19 cellular contexts compared by ENCODE assay signal in the genomic region with DNA sequence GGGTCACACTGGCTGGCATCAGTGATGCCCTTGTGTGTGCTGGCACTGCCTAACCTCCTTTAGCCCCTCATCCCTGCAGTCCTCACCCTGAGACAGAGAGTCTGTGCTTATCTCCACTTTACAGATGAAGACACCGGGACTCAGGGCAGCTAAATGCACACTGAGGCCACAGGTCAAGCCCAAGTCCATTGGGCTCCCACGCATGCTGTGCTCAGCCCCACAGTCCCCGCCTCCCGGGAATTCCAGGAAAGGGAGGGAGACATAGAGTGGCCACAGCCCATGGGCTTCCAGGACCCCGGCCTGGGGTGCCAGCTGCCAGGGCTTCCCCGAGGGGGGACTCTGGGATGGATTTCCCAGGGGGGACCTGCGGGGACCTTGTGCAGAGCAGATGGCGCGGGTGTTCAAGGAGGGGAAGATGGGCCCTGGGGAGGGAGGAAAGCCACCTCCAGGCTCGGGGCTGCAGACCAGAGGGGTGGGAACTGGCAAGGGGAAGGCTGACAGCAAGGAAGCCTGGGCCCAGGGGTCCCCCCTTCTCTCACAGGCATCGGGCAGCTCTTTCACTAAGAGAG.
DNase-seq lines count a peak whose midpoint lies in the region; ATAC-seq and TF ChIP-seq lines count a peak whose summit lies in the region.
"Had no signal": no experiment of that assay in that cellular context is flagged by ENCODE, and none has a peak within 500 bp of the region (broad histone marks: within the 10 kb centered on the region; RNA-seq: fewer than 3 reads in every experiment).

No MANE protein-coding gene starts in this region.

- H2AFZ ChIP-seq in IMR-90 (replicated peaks; ENCODE audit: low read length, poor library complexity) = no peak overlapping the region
- H2AFZ ChIP-seq in neuronal stem cell (ENCODE audit: low read length) = no peak overlapping the region
- H2AFZ ChIP-seq: GM23248 had no signal

- H3K23ac ChIP-seq in IMR-90 (ENCODE audit: low read depth, low read length) (no peak overlapping the region), neuronal stem cell (ENCODE audit: low read depth, low read length, poor library complexity) (peak overlapping the region; percentile 44)

- H3K9ac ChIP-seq in BLaER1 = no peak overlapping the region
- H3K9ac ChIP-seq in IMR-90 (ENCODE audit: low read depth, low read length) = no peak overlapping the region
- H3K9ac ChIP-seq in neuronal stem cell (ENCODE audit: low read depth, low read length, poor library complexity) = no peak overlapping the region
- H3K9ac ChIP-seq: GM23248 had no signal

- no peak overlapping the region for H2BK12ac ChIP-seq in neuronal stem cell (ENCODE audit: low read length)

- H3K9me3 ChIP-seq in BLaER1 (no peaks in the 10 kb centered on the region), IMR-90 (ENCODE audit: control insufficient read depth, insufficient read depth, low read length) (no peaks in the 10 kb centered on the region), neuronal stem cell (replicated peaks in 1 of 2; ENCODE audit: control insufficient read depth in 2 of 2, insufficient read depth in 1 of 2, low read depth in 1 of 2, low read length in 2 of 2) (no peaks in the 10 kb centered on the region)
- H3K9me3 ChIP-seq: MG63 had no signal

- H3K4me3 ChIP-seq in BLaER1 (no peak overlapping the region), IMR-90 (ENCODE audit: insufficient read depth, low read depth, low read length) (no peak overlapping the region), neuronal stem cell (ENCODE audit: low read length in 2 of 2) (no peak overlapping the region)
- H3K4me3 ChIP-seq: GM23248, MG63, SK-N-MC had no signal

- in situ Hi-C loops in IMR-90 (cut with MboI; ENCODE audit: low sequenced_read_pairs) = no loop called here

- no peak overlapping the region for H2BK20ac ChIP-seq in IMR-90 (ENCODE audit: low read depth, low read length)

- H3K36me3 ChIP-seq in BLaER1 (no peaks in the 10 kb centered on the region), IMR-90 (ENCODE audit: control insufficient read depth, insufficient read depth, low read length) (no peaks in the 10 kb centered on the region), neuronal stem cell (replicated peaks in 1 of 2; ENCODE audit: control insufficient read depth in 2 of 2, insufficient read depth in 2 of 2, low read length in 2 of 2) (no peaks in the 10 kb centered on the region)
- H3K36me3 ChIP-seq: MG63 had no signal

- BruUV-seq in IMR-90 (replicated peaks; lab: Mats Ljungman, UMichigan) = no TSS peak

- CTCF ChIA-PET in IMR-90 (lab: Yijun Ruan, JAX) = interaction anchor here (0.6 kb wide), 1 partner anchor 50 kb away, joined by 3 read pairs; no protein-coding TSS in a partner anchor

- H2BK120ac ChIP-seq in IMR-90 (ENCODE audit: low read depth, low read length) (no peak overlapping the region), neuronal stem cell (ENCODE audit: low read depth, low read length) (no peak overlapping the region)

- H4K91ac ChIP-seq in IMR-90 (ENCODE audit: insufficient read depth, low read depth, low read length) (no peak overlapping the region), neuronal stem cell (ENCODE audit: low read depth, low read length, poor library complexity) (no peak overlapping the region)

- ATAC-seq in IMR-90 (ENCODE audit: low read depth) = no peak
- ATAC-seq in activated T-helper 17 cell treated with anti-CD3 and anti-CD28 coated beads, Interleukin-2, amount 50 U/mL, for 72 hours (replicated peaks) = no peak
- ATAC-seq: HepG2 had no signal

- H3K4me1 Mint-ChIP-seq in chondrocyte (ENCODE audit: low read depth) (peaks cover 62% of the 10 kb centered on the region), CD14-positive monocyte (peaks cover 2% of the 10 kb centered on the region)
- H3K4me1 Mint-ChIP-seq in activated T-helper 1 cell treated with anti-CD3 and anti-CD28 coated beads, Interleukin-12 subunit alpha, Interleukin-12 subunit beta, Interleukin-2, Interleukin-4 antibody, amounts not matched to agents 30 ng/mL and 10 ng/mL and 1 ng/mL, durations not matched to agents 14 hours and 24 hours and 36 hours (ENCODE audit: low read depth) = peaks cover 9% of the 10 kb centered on the region
- no peaks in the 10 kb centered on the region for H3K4me1 Mint-ChIP-seq in activated T-helper 17 cell treated with anti-CD3 and anti-CD28 coated beads, Interleukin-2, amount 50 U/mL, for 72 hours

- H3K14ac ChIP-seq in IMR-90 (replicated peaks; ENCODE audit: low read depth, low read length) (no peak overlapping the region), neuronal stem cell (ENCODE audit: low read length) (no peak overlapping the region)

- no peak overlapping the region for H3K4me3 Mint-ChIP-seq in chondrocyte (ENCODE audit: unreplicated experiment)
- H3K4me3 Mint-ChIP-seq in CD14-positive monocyte = no peak overlapping the region
- no peak overlapping the region for H3K4me3 Mint-ChIP-seq in activated T-helper 1 cell treated with anti-CD3 and anti-CD28 coated beads, Interleukin-12 subunit alpha, Interleukin-12 subunit beta, Interleukin-2, Interleukin-4 antibody, amounts not matched to agents 30 ng/mL and 10 ng/mL and 1 ng/mL, durations not matched to agents 14 hours and 24 hours and 36 hours
- H3K4me3 Mint-ChIP-seq in activated T-helper 17 cell treated with anti-CD3 and anti-CD28 coated beads, Interleukin-2, amount 50 U/mL, for 72 hours = no peak overlapping the region
- H3K4me3 Mint-ChIP-seq: HFFc6 had no signal

- no peaks in the 10 kb centered on the region for H3K36me3 Mint-ChIP-seq in chondrocyte (ENCODE audit: low read depth)
- H3K36me3 Mint-ChIP-seq in CD14-positive monocyte = no peaks in the 10 kb centered on the region
- no peaks in the 10 kb centered on the region for H3K36me3 Mint-ChIP-seq in activated T-helper 1 cell treated with anti-CD3 and anti-CD28 coated beads, Interleukin-12 subunit alpha, Interleukin-12 subunit beta, Interleukin-2, Interleukin-4 antibody, amounts not matched to agents 30 ng/mL and 10 ng/mL and 1 ng/mL, durations not matched to agents 14 hours and 24 hours and 36 hours (ENCODE audit: low read depth)
- no peaks in the 10 kb centered on the region for H3K36me3 Mint-ChIP-seq in activated T-helper 17 cell treated with anti-CD3 and anti-CD28 coated beads, Interleukin-2, amount 50 U/mL, for 72 hours (ENCODE audit: low read depth)

- no peak overlapping the region for H4K8ac ChIP-seq in IMR-90 (ENCODE audit: low read depth in 2 of 2, low read length in 2 of 2)
- no peak overlapping the region for H4K8ac ChIP-seq in neuronal stem cell (ENCODE audit: low read depth, low read length)

- no peaks in the 10 kb centered on the region for H4K20me1 ChIP-seq in BLaER1
- H4K20me1 ChIP-seq in IMR-90 (ENCODE audit: insufficient read depth, low read length) = no peaks in the 10 kb centered on the region

- no peak for DNase-seq in IMR-90
- DNase-seq in chondrocyte (ENCODE audit: low spot score) = no peak
- no peak for DNase-seq in neuronal stem cell (ENCODE audit: low spot score)
- DNase-seq in GOT3 (lab: John Stamatoyannopoulos, UW) = no peak
- DNase-seq in CD14-positive monocyte (ENCODE audit: low spot score) = no peak
- DNase-seq in activated T-helper 1 cell treated with anti-CD3 and anti-CD28 coated beads, Interleukin-12 subunit alpha, Interleukin-12 subunit beta, Interleukin-2, Interleukin-4 antibody, amounts not matched to agents 30 ng/mL and 10 ng/mL and 1 ng/mL, durations not matched to agents 14 hours and 24 hours and 36 hours (ENCODE audit: low spot score) = no peak
- DNase-seq: GF-D8, GM23248, HFFc6, Karpas-422, MG63, NCI-H1105, NCI-H1694 treated with DMSO at 0.1 percent for 48 hours, NCI-H446, NCI-H774 had no signal

- no peaks in the 10 kb centered on the region; the same call in 1 of the 2 replicates for H3K9me1 ChIP-seq in IMR-90 (ENCODE audit: insufficient read depth, low read length)

- peak overlapping the region; percentile 17 for H3K27ac Mint-ChIP-seq in chondrocyte (ENCODE audit: unreplicated experiment)
- H3K27ac Mint-ChIP-seq in CD14-positive monocyte = peak overlapping the region in 1 of 7 donors; percentile 2
- H3K27ac Mint-ChIP-seq in activated T-helper 1 cell treated with anti-CD3 and anti-CD28 coated beads, Interleukin-12 subunit alpha, Interleukin-12 subunit beta, Interleukin-2, Interleukin-4 antibody, amounts not matched to agents 30 ng/mL and 10 ng/mL and 1 ng/mL, durations not matched to agents 14 hours and 24 hours and 36 hours = no peak overlapping the region
- no peak overlapping the region for H3K27ac Mint-ChIP-seq in activated T-helper 17 cell treated with anti-CD3 and anti-CD28 coated beads, Interleukin-2, amount 50 U/mL, for 72 hours
- H3K27ac Mint-ChIP-seq: HFFc6 had no signal

- H3K4me2 ChIP-seq in BLaER1 = peak overlapping the region; percentile 40
- no peak overlapping the region for H3K4me2 ChIP-seq in IMR-90 (ENCODE audit: low read depth, low read length)
- no peak overlapping the region for H3K4me2 ChIP-seq in neuronal stem cell (ENCODE audit: insufficient read depth, low read length, poor library complexity, severe bottlenecking)

- H3K27ac ChIP-seq in BLaER1 (no peak overlapping the region), IMR-90 (ENCODE audit: insufficient read depth, low read length) (no peak overlapping the region), neuronal stem cell (replicated peaks; ENCODE audit: low read length) (no peak overlapping the region)
- H3K27ac ChIP-seq: GM23248, SK-N-MC had no signal

- no peak overlapping the region for H3K56ac ChIP-seq in IMR-90 (ENCODE audit: extremely low read depth, insufficient read depth, low read length)

- H2BK15ac ChIP-seq in IMR-90 (ENCODE audit: low read depth, low read length) (no peak overlapping the region), neuronal stem cell (ENCODE audit: low read length) (no peak overlapping the region)

- dilution Hi-C loops in IMR-90 (cut with HindIII; ENCODE audit: low sequenced_read_pairs, unreplicated experiment) = no loop called here

- H3K27me3 Mint-ChIP-seq in chondrocyte (ENCODE audit: low read depth) (no peaks in the 10 kb centered on the region), CD14-positive monocyte (ENCODE audit: low read depth in 3 of 3) (peaks cover 4 to 12% (median 10%) of the 10 kb centered on the region in 3 donors)
- H3K27me3 Mint-ChIP-seq in activated T-helper 1 cell treated with anti-CD3 and anti-CD28 coated beads, Interleukin-12 subunit alpha, Interleukin-12 subunit beta, Interleukin-2, Interleukin-4 antibody, amounts not matched to agents 30 ng/mL and 10 ng/mL and 1 ng/mL, durations not matched to agents 14 hours and 24 hours and 36 hours (ENCODE audit: insufficient read depth) = peaks cover 6% of the 10 kb centered on the region
- H3K27me3 Mint-ChIP-seq in activated T-helper 17 cell treated with anti-CD3 and anti-CD28 coated beads, Interleukin-2, amount 50 U/mL, for 72 hours = no peaks in the 10 kb centered on the region

- intact Hi-C loops in IMR-90 (cut with micrococcal nuclease) = no loop called here
- intact Hi-C loops in CD14-positive monocyte (cut with micrococcal nuclease) = no loop called here
- intact Hi-C loops in activated T-helper 1 cell treated with anti-CD3 and anti-CD28 coated beads, Interleukin-12 subunit alpha, Interleukin-12 subunit beta, Interleukin-2, Interleukin-4 antibody, amounts not matched to agents 30 ng/mL and 10 ng/mL and 1 ng/mL, durations not matched to agents 14 hours and 24 hours and 36 hours (cut with micrococcal nuclease) = no loop called here

- H3K9me3 Mint-ChIP-seq in chondrocyte (ENCODE audit: low read depth) (no peaks in the 10 kb centered on the region), CD14-positive monocyte (peaks cover 0 to 9% (median 4%) of the 10 kb centered on the region in 7 donors)
- H3K9me3 Mint-ChIP-seq in activated T-helper 1 cell treated with anti-CD3 and anti-CD28 coated beads, Interleukin-12 subunit alpha, Interleukin-12 subunit beta, Interleukin-2, Interleukin-4 antibody, amounts not matched to agents 30 ng/mL and 10 ng/mL and 1 ng/mL, durations not matched to agents 14 hours and 24 hours and 36 hours = no peaks in the 10 kb centered on the region
- no peaks in the 10 kb centered on the region for H3K9me3 Mint-ChIP-seq in activated T-helper 17 cell treated with anti-CD3 and anti-CD28 coated beads, Interleukin-2, amount 50 U/mL, for 72 hours
- H3K9me3 Mint-ChIP-seq: HFFc6 had no signal

- H3K4ac ChIP-seq in IMR-90 (ENCODE audit: low read depth, low read length) = no peak overlapping the region; the same call in 1 of the 2 replicates
- H3K4ac ChIP-seq in neuronal stem cell (ENCODE audit: low read length) = peak overlapping the region; percentile 26

- H2AK5ac ChIP-seq in IMR-90 (ENCODE audit: low read depth, low read length) (peak overlapping the region; percentile 52; the same call in 1 of the 2 replicates), neuronal stem cell (ENCODE audit: low read depth, low read length) (no peak overlapping the region)

- H3K4me1 ChIP-seq in BLaER1 (peaks cover 24% of the 10 kb centered on the region), IMR-90 (ENCODE audit: control insufficient read depth, insufficient read depth, low read length) (no peaks in the 10 kb centered on the region), neuronal stem cell (ENCODE audit: control insufficient read depth in 2 of 2, insufficient read depth in 1 of 2, low read depth in 1 of 2, low read length in 2 of 2) (peaks cover 0 to 3% of the 10 kb centered on the region in 2 donors)

- no peak overlapping the region for H4K5ac ChIP-seq in IMR-90 (ENCODE audit: low read depth, low read length)

- H3K79me1 ChIP-seq in IMR-90 (ENCODE audit: low read depth in 1 of 2, low read length in 2 of 2) = no peaks in the 10 kb centered on the region
- H3K79me1 ChIP-seq in neuronal stem cell (ENCODE audit: low read depth, low read length) = no peaks in the 10 kb centered on the region

- no peak for TF ChIP-seq CTCF in IMR-90 (conservative IDR thresholded peaks at IDR 0.05; ENCODE audit: low read depth, low read length)
- no peak for TF ChIP-seq CTCF in chondrocyte (IDR thresholded peaks at IDR 0.05)
- no peak for TF ChIP-seq CTCF in CD14-positive monocyte (IDR thresholded peaks at IDR 0.05)

- H3K18ac ChIP-seq in IMR-90 (ENCODE audit: low read depth, low read length) = no peak overlapping the region
- peak overlapping the region; percentile 82 for H3K18ac ChIP-seq in neuronal stem cell (ENCODE audit: low read length)

- POLR2A ChIA-PET in IMR-90 (lab: Charles Lee; ENCODE audit: unreplicated experiment) = no interaction called here

- 91% methylated on average over 6 of the region's 11 CpGs; no CpG with 5 or more reads in 1 of the 2 experiments for WGBS in IMR-90 (ENCODE audit: extremely low coverage in 2 of 2, insufficient read length in 1 of 2), 2 experiments
- WGBS in neuronal stem cell (ENCODE audit: extremely low coverage in 2 of 2, insufficient read length in 2 of 2, insufficient replicate concordance in 1 of 2), 2 donors = no CpG with 5 or more reads among the region's 11 CpGs

- H2AK9ac ChIP-seq in IMR-90 (replicated peaks; ENCODE audit: low read depth, low read length, poor library complexity) = no peak overlapping the region

- TF ChIP-seq RAD21 in IMR-90 (IDR thresholded peaks at IDR 0.05; ENCODE audit: low read length) = no peak

- H3K27me3 ChIP-seq in BLaER1 (no peaks in the 10 kb centered on the region), IMR-90 (ENCODE audit: control insufficient read depth, insufficient read depth, low read length) (peaks cover 7% of the 10 kb centered on the region), neuronal stem cell (ENCODE audit: control insufficient read depth in 3 of 3, insufficient read depth in 3 of 3, low read depth in 1 of 3, low read length in 3 of 3) (peaks cover 0 to 41% (median 0%) of the 10 kb centered on the region in 3 experiments)
- H3K27me3 ChIP-seq: MG63 had no signal

- no peak for TF ChIP-seq POLR2A in IMR-90 (IDR thresholded peaks at IDR 0.05; ENCODE audit: low read depth, low read length)

- no peak overlapping the region for H2BK5ac ChIP-seq in IMR-90 (ENCODE audit: low read depth, low read length, poor library complexity, severe bottlenecking)
- H2BK5ac ChIP-seq in neuronal stem cell (ENCODE audit: low read length) = no peak overlapping the region
